Comparison of ENCODE assay signal across 8 cellular contexts in genomic region chr16:25257956-25258855, GRCh38. TPM values are rescaled to one million over a fixed set of nuclear protein-coding genes. Genes with fewer than 3 reads are reported as not detected.
A peak's percentile ranks its signal among the peaks of the same experiment; 100 is the strongest.
DNase-seq lines count a peak whose midpoint lies in the region; ATAC-seq and TF ChIP-seq lines count a peak whose summit lies in the region.

No MANE protein-coding gene starts in this region.

- DNase-seq in GM10266 (ENCODE audit: extremely low spot score) = peak; percentile 30
- peak; percentile 92 for DNase-seq in NB4 (ENCODE audit: low read depth)
- peak; percentile 73 for DNase-seq in SKM-1 (lab: John Stamatoyannopoulos, UW; ENCODE audit: unreplicated experiment)
- peak; percentile 37 for DNase-seq in activated naive CD8-positive, alpha-beta T cell treated with anti-CD3 and anti-CD28 coated beads, Interleukin-2, amount 50 U/mL, for 16 hours (ENCODE audit: low read depth, low spot score)
- peak in 4 of 5 donors; percentile 78 to 85 (median 81) for DNase-seq in heart left ventricle
- peak in 9 of 10 donors; percentile 56 to 96 (median 71) for DNase-seq in posterior cingulate gyrus
- peak; percentile 93 for DNase-seq in upper lobe of right lung

- H3K27me3 ChIP-seq in heart left ventricle (no peaks in the 10 kb centered on the region), upper lobe of right lung (no peaks in the 10 kb centered on the region)

- H3K27ac ChIP-seq in heart left ventricle (peak overlapping the region; percentile 89 to 100 (median 100)), upper lobe of right lung (peak overlapping the region; percentile 99)

- H3K4me3 ChIP-seq in NB4 (ENCODE audit: low read depth, low read length) (peak overlapping the region; percentile 96), heart left ventricle (peak overlapping the region; percentile 62 to 97 (median 80)), upper lobe of right lung (peak overlapping the region; percentile 79)

- intact Hi-C loops in heart left ventricle (cut with DNase I) (loop anchor here in 1 of 10 donors (10.0 kb wide), 1 partner anchor 713 kb away; no protein-coding TSS in a partner anchor), posterior cingulate gyrus (cut with DNase I) (no loop called here), upper lobe of right lung (cut with DNase I) (no loop called here)

- TF ChIP-seq POLR2A in NB4 (IDR thresholded peaks at IDR 0.05; ENCODE audit: extremely low read depth, insufficient read length) = peak; percentile 37
- TF ChIP-seq POLR2A in heart left ventricle (IDR thresholded peaks at IDR 0.05) = no peak

- ATAC-seq in HG02571 (IDR thresholded peaks at IDR 0.05; ENCODE audit: unreplicated experiment) = peak; percentile 41
- peak; percentile 32 to 73 (median 62) for ATAC-seq in heart left ventricle
- ATAC-seq in upper lobe of right lung = peak; percentile 78

- 3 to 10% (median 5%) methylated on average over 25 to 57 of the region's 57 CpGs for WGBS in heart left ventricle, 4 donors

- H3K36me3 ChIP-seq in heart left ventricle (peaks cover 0 to 27% (median 19%) of the 10 kb centered on the region in 9 donors), upper lobe of right lung (peaks cover 12% of the 10 kb centered on the region)

- H3K9me3 ChIP-seq in heart left ventricle (no peaks in the 10 kb centered on the region), upper lobe of right lung (no peaks in the 10 kb centered on the region)

- TF ChIP-seq CTCF in GM10266 (IDR thresholded peaks at IDR 0.05; ENCODE audit: control insufficient read depth, insufficient read depth, low read depth, missing control alignments) (no peak), NB4 (IDR thresholded peaks at IDR 0.05; ENCODE audit: low read depth, low read length) (no peak), heart left ventricle (IDR thresholded peaks at IDR 0.05) (no peak), upper lobe of right lung (IDR thresholded peaks at IDR 0.05) (no peak)

- H3K4me1 ChIP-seq in heart left ventricle = peaks cover 0 to 41% (median 29%) of the 10 kb centered on the region in 12 donors
- H3K4me1 ChIP-seq in upper lobe of right lung = peaks cover 25% of the 10 kb centered on the region

RNA-seq across cellular contexts. Expression of gene ZKSCAN2, which starts 0.6 kb away (rescaled TPM):
- total RNA-seq in heart left ventricle (1 to 10 TPM; 3.5 to 8.0 (median 5.1) TPM), upper lobe of right lung (4.9 TPM)
- polyA plus RNA-seq in heart left ventricle = 1 to 10 TPM; 1.7 to 1.9 TPM

RNA-seq across cellular contexts. Expression of gene AQP8, which starts 41.5 kb away (rescaled TPM):
- total RNA-seq in heart left ventricle (not detected), upper lobe of right lung (not detected)
- not detected for polyA plus RNA-seq in heart left ventricle

Comparison
In these comparisons a context has a peak if more than half of its experiments do, and no peak if none do; other contexts are left out.
1. Peak in every context shown above with its lines: DNase-seq, ATAC-seq, H3K4me3 ChIP-seq and H3K27ac ChIP-seq.
2. DNase-seq: peak in every context shown above with its lines; median percentile 93 in upper lobe of right lung; 92 in NB4; 81 in heart left ventricle; 73 in SKM-1; 71 in posterior cingulate gyrus; 37 in activated naive CD8-positive, alpha-beta T cell treated with anti-CD3 and anti-CD28 coated beads, Interleukin-2, amount 50 U/mL, for 16 hours; 30 in GM10266.